In genomic region chr7:41699532-41699931, GRCh38 we compare ENCODE assay signal across 11 cellular contexts. TPM values are rescaled to one million over a fixed set of nuclear protein-coding genes. Genes with fewer than 3 reads are reported as not detected.
DNase-seq lines count a peak whose midpoint lies in the region; ATAC-seq and TF ChIP-seq lines count a peak whose summit lies in the region.
"Had no signal": no experiment of that assay in that cellular context is flagged by ENCODE, and none has a peak within 500 bp of the region (broad histone marks: within the 10 kb centered on the region; RNA-seq: fewer than 3 reads in every experiment).

No MANE protein-coding gene starts in this region.

- H3K27me3 Mint-ChIP-seq in CD14-positive monocyte (ENCODE audit: low read depth in 3 of 3) (peaks cover 21 to 35% (median 24%) of the 10 kb centered on the region in 3 donors), activated B cell treated with CpG ODN at 0.5 μM for 24 hours (peaks cover 38% of the 10 kb centered on the region)

- peak overlapping the region; percentile 47 for H3K27ac ChIP-seq in left ventricle myocardium inferior (replicated peaks)
- H3K27ac ChIP-seq in parathyroid adenoma = no peak overlapping the region

- H3K9ac ChIP-seq in parathyroid adenoma = no peak overlapping the region

- H3K36me3 Mint-ChIP-seq in CD14-positive monocyte = peaks cover 0 to 1% of the 10 kb centered on the region in 2 donors
- no peaks in the 10 kb centered on the region for H3K36me3 Mint-ChIP-seq in activated B cell treated with CpG ODN at 0.5 μM for 24 hours (ENCODE audit: low read depth)
- H3K36me3 Mint-ChIP-seq: activated naive CD4-positive, alpha-beta T cell treated with anti-CD3 and anti-CD28 coated beads, Interleukin-2, amount 50 U/mL, for 24 hours had no signal

- H2AFZ ChIP-seq in parathyroid adenoma = peak overlapping the region; percentile 35

- no peak overlapping the region for H3K4me2 ChIP-seq in parathyroid adenoma (ENCODE audit: low read length)

- no peaks in the 10 kb centered on the region for H3K79me2 ChIP-seq in parathyroid adenoma

- H3K27me3 ChIP-seq in left ventricle myocardium inferior (ENCODE audit: low read depth) (peaks cover 78% of the 10 kb centered on the region), parathyroid adenoma (ENCODE audit: control insufficient read depth, insufficient read depth, low read length) (no peaks in the 10 kb centered on the region)

- no peak for ATAC-seq in activated B cell treated with CpG ODN at 0.5 μM for 24 hours (ENCODE audit: low read depth)

- no peaks in the 10 kb centered on the region for H3K36me3 ChIP-seq in left ventricle myocardium inferior
- no peaks in the 10 kb centered on the region for H3K36me3 ChIP-seq in parathyroid adenoma (ENCODE audit: control insufficient read depth, insufficient read depth, low read length)

- POLR2A ChIA-PET in activated B cell treated with CpG ODN at 0.5 μM for 24 hours (lab: Charles Lee) = no interaction called here
- POLR2A ChIA-PET in HEK293T (lab: Yijun Ruan, JAX) = no interaction called here

- H3K4me1 ChIP-seq in left ventricle myocardium inferior = peaks cover 23% of the 10 kb centered on the region
- H3K4me1 ChIP-seq in parathyroid adenoma = no peaks in the 10 kb centered on the region

- H3K9me3 Mint-ChIP-seq in CD14-positive monocyte (peaks cover 0 to 3% (median 0%) of the 10 kb centered on the region in 7 donors), activated B cell treated with CpG ODN at 0.5 μM for 24 hours (no peaks in the 10 kb centered on the region)
- H3K9me3 Mint-ChIP-seq: activated naive CD4-positive, alpha-beta T cell treated with anti-CD3 and anti-CD28 coated beads, Interleukin-2, amount 50 U/mL, for 24 hours; neural crest cell had no signal

- H3K4me1 Mint-ChIP-seq in CD14-positive monocyte (peaks cover 31% of the 10 kb centered on the region), activated B cell treated with CpG ODN at 0.5 μM for 24 hours (peaks cover 21% of the 10 kb centered on the region)

- H3K9me3 ChIP-seq in left ventricle myocardium inferior (replicated peaks) = no peaks in the 10 kb centered on the region
- no peaks in the 10 kb centered on the region for H3K9me3 ChIP-seq in parathyroid adenoma (ENCODE audit: control insufficient read depth, low read length)

- H3K27ac Mint-ChIP-seq in CD14-positive monocyte = peak overlapping the region in 3 of 7 donors; percentile 58 to 84 (median 72)
- no peak overlapping the region for H3K27ac Mint-ChIP-seq in activated B cell treated with CpG ODN at 0.5 μM for 24 hours
- H3K27ac Mint-ChIP-seq: activated naive CD4-positive, alpha-beta T cell treated with anti-CD3 and anti-CD28 coated beads, Interleukin-2, amount 50 U/mL, for 24 hours had no signal

- H3K4me3 Mint-ChIP-seq in CD14-positive monocyte = peak overlapping the region; percentile 82 to 92
- peak overlapping the region; percentile 63 for H3K4me3 Mint-ChIP-seq in activated B cell treated with CpG ODN at 0.5 μM for 24 hours
- H3K4me3 Mint-ChIP-seq: activated naive CD4-positive, alpha-beta T cell treated with anti-CD3 and anti-CD28 coated beads, Interleukin-2, amount 50 U/mL, for 24 hours had no signal

- TF ChIP-seq CTCF in CD14-positive monocyte (IDR thresholded peaks at IDR 0.05) = no peak
- TF ChIP-seq CTCF in activated B cell treated with CpG ODN at 0.5 μM for 24 hours (IDR thresholded peaks at IDR 0.05) = no peak
- TF ChIP-seq CTCF in left ventricle myocardium inferior (IDR thresholded peaks at IDR 0.05; ENCODE audit: borderline replicate concordance) = no peak
- no peak for TF ChIP-seq CTCF in parathyroid adenoma (IDR thresholded peaks at IDR 0.05)

- intact Hi-C loops in CD14-positive monocyte (cut with micrococcal nuclease) (no loop called here), activated B cell treated with CpG ODN at 0.5 μM for 24 hours (cut with micrococcal nuclease) (no loop called here), left ventricle myocardium inferior (cut with micrococcal nuclease) (no loop called here)

- CTCF ChIA-PET in activated B cell treated with CpG ODN at 0.5 μM for 24 hours (lab: Charles Lee) (no interaction called here), HEK293T (lab: Yijun Ruan, JAX) (no interaction called here)

- no peak for DNase-seq in CD14-positive monocyte (ENCODE audit: low spot score)
- no peak for DNase-seq in activated B cell treated with CpG ODN at 0.5 μM for 24 hours
- DNase-seq in left ventricle myocardium inferior = no peak
- no peak for DNase-seq in RKO (ENCODE audit: low spot score)
- no peak for DNase-seq in dedifferentiated amniotic fluid mesenchymal stem cell (ENCODE audit: extremely low spot score)
- DNase-seq in HuH-7.5 (ENCODE audit: low spot score) = no peak
- no peak for DNase-seq in HEK293T (ENCODE audit: extremely low spot score)
- DNase-seq: DMS153 had no signal

- peak overlapping the region; percentile 61 for H3K4me3 ChIP-seq in left ventricle myocardium inferior
- no peak overlapping the region for H3K4me3 ChIP-seq in parathyroid adenoma (ENCODE audit: low read depth, low read length)

TF ChIP-seq in HEK293T, 16 proteins besides CTCF, POLR2A, EP300 and RAD21:
- TF ChIP-seq L3MBTL2 (conservative IDR thresholded peaks at IDR 0.05) = no peak
- no peak for TF ChIP-seq CTBP1 (IDR thresholded peaks at IDR 0.05; ENCODE audit: borderline replicate concordance)
- TF ChIP-seq ARNT (IDR thresholded peaks at IDR 0.05) = no peak
- TF ChIP-seq FOXA1 (IDR thresholded peaks at IDR 0.05) = no peak
- TF ChIP-seq HDGF (IDR thresholded peaks at IDR 0.05; ENCODE audit: borderline replicate concordance) = no peak
- no peak for TF ChIP-seq BHLHE40 (IDR thresholded peaks at IDR 0.05; ENCODE audit: borderline replicate concordance)
- TF ChIP-seq SUZ12 (IDR thresholded peaks at IDR 0.05) = no peak

RNA-seq across cellular contexts. Expression of gene INHBA, which starts 3.4 kb away (rescaled TPM):
- polyA plus RNA-seq in CD14-positive monocyte = under 1 TPM; 0.08 to 0.24 TPM
- total RNA-seq in activated B cell treated with CpG ODN at 0.5 μM for 24 hours (0.16 TPM in 1 of 2 replicates, not detected in the other), left ventricle myocardium inferior (8.6 TPM)
